19 cellular contexts compared by ENCODE assay signal in the genomic region with DNA sequence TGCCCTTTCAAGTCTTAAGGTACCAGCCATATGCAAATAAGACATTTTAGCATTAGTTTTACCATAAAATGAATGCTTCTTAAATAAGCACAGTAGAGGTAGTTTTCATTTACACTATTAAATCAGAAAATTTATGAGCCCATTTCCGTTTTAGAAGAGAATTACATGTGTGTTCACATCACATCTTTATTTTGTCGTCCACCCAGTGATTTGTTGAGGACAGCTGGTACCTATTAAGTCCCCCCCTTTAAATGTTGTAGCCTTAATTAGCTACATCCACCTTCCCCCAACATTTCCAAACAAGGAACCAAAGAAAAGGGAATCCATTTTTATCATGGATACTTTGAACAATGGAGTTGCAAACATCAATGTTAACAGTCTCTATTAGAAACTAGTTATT. TPM values are rescaled to one million over a fixed set of nuclear protein-coding genes. Genes with fewer than 3 reads are reported as not detected.
"Had no signal": no experiment of that assay in that cellular context is flagged by ENCODE, and none has a peak within 500 bp of the region (broad histone marks: within the 10 kb centered on the region; RNA-seq: fewer than 3 reads in every experiment).

No MANE protein-coding gene starts in this region.

- FAIRE-seq: colon, kidney, small intestine, urothelium cell line had no signal

- H3K4me3 ChIP-seq: ascending aorta, cardiac muscle cell, heart right ventricle, thyroid gland had no signal

- H3K36me3 ChIP-seq: ascending aorta, cardiac muscle cell, heart right ventricle, neutrophil, thyroid gland had no signal

- H3K27me3 ChIP-seq: ascending aorta, cardiac muscle cell, thyroid gland had no signal

- DNase-seq: activated CD4-positive, alpha-beta T cell treated with anti-CD3 and anti-CD28 coated beads, Interleukin-2, amount 50 U/mL, for 4 hours; activated CD4-positive, CD25-positive, alpha-beta regulatory T cell treated with anti-CD3 and anti-CD28 coated beads, Interleukin-2, amount 50 U/mL, for 72 hours; activated CD8-positive, alpha-beta memory T cell treated with anti-CD3 and anti-CD28 coated beads, Interleukin-2, amount 10 ng/mL, durations not matched to agents 7 days and 5 days; activated gamma-delta T cell treated with Interleukin-2 at 50 U/mL for 16 hours; activated T-cell treated with anti-CD3 and anti-CD28 coated beads, Interleukin-2, amount 50 U/mL, for 48 hours; effector CD4-positive, alpha-beta T cell; foreskin melanocyte; heart right ventricle; kidney; left ventricle myocardium superior; right cardiac atrium; thyroid gland had no signal

- ATAC-seq: heart right ventricle, left ventricle myocardium superior, right cardiac atrium had no signal

- H3K27ac ChIP-seq: ascending aorta, cardiac muscle cell, heart right ventricle, neutrophil, thyroid gland had no signal

- H3K27ac Mint-ChIP-seq: activated CD8-positive, alpha-beta memory T cell treated with anti-CD3 and anti-CD28 coated beads, Interleukin-2, amount 10 ng/mL, durations not matched to agents 7 days and 5 days; T-helper 1 cell treated with Interleukin-12 subunit alpha and Interleukin-12 subunit beta and Interleukin-4 antibody, amounts not matched to agents 30 μg/mL and 1 μg/mL, for 36 hours had no signal

- H3K4me3 Mint-ChIP-seq: activated CD8-positive, alpha-beta memory T cell treated with anti-CD3 and anti-CD28 coated beads, Interleukin-2, amount 10 ng/mL, durations not matched to agents 7 days and 5 days; T-helper 1 cell treated with Interleukin-12 subunit alpha and Interleukin-12 subunit beta and Interleukin-4 antibody, amounts not matched to agents 30 μg/mL and 1 μg/mL, for 36 hours had no signal

- H3K36me3 Mint-ChIP-seq: activated CD8-positive, alpha-beta memory T cell treated with anti-CD3 and anti-CD28 coated beads, Interleukin-2, amount 10 ng/mL, durations not matched to agents 7 days and 5 days had no signal

- H3K9me3 ChIP-seq: ascending aorta, heart right ventricle, neutrophil, thyroid gland had no signal

- H3K9me3 Mint-ChIP-seq: T-helper 1 cell treated with Interleukin-12 subunit alpha and Interleukin-12 subunit beta and Interleukin-4 antibody, amounts not matched to agents 30 μg/mL and 1 μg/mL, for 36 hours had no signal

RNA-seq across cellular contexts. Expression of gene HESX1, which starts 41.5 kb away (rescaled TPM):
- total RNA-seq: ascending aorta had no signal
